Comparison of ENCODE assay signal across 1 cellular context in the genomic region with DNA sequence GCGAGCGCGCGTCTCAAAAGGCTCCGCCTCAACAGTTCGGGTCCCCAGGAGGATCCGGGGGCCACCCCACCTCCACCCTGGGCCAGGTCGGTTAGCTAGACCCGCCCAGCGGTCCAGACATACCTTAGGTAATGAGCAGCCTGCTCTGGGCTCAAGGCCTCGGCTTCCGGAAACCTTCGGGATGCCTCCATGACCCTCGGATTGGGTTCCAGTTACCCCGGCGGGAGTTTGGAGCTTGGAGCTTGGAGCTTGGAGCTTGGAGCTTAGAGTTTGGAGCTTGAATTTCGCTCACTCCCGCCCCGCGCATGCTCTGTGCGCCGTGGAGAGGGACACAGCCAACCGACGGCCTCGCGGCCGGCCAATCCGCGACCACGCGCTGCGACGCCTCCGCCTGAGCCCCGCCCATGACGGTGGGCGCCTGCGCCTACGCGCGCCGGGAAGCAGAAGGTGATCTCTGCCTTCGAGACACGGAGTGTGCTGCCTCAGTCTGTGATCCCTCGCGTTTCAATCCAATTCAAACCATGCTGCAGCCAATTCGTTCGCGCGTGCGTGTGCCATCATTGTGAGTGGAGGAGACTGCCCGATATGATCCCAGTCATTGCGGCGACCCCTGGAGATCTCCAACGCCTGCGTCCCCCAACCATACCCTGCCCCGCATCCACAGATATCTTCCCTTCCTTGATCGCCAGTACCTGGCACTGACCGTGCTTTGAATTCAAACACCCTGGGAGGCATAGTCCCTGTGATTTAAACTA.
TF ChIP-seq lines count a peak whose summit lies in the region.

A gene with protein sequence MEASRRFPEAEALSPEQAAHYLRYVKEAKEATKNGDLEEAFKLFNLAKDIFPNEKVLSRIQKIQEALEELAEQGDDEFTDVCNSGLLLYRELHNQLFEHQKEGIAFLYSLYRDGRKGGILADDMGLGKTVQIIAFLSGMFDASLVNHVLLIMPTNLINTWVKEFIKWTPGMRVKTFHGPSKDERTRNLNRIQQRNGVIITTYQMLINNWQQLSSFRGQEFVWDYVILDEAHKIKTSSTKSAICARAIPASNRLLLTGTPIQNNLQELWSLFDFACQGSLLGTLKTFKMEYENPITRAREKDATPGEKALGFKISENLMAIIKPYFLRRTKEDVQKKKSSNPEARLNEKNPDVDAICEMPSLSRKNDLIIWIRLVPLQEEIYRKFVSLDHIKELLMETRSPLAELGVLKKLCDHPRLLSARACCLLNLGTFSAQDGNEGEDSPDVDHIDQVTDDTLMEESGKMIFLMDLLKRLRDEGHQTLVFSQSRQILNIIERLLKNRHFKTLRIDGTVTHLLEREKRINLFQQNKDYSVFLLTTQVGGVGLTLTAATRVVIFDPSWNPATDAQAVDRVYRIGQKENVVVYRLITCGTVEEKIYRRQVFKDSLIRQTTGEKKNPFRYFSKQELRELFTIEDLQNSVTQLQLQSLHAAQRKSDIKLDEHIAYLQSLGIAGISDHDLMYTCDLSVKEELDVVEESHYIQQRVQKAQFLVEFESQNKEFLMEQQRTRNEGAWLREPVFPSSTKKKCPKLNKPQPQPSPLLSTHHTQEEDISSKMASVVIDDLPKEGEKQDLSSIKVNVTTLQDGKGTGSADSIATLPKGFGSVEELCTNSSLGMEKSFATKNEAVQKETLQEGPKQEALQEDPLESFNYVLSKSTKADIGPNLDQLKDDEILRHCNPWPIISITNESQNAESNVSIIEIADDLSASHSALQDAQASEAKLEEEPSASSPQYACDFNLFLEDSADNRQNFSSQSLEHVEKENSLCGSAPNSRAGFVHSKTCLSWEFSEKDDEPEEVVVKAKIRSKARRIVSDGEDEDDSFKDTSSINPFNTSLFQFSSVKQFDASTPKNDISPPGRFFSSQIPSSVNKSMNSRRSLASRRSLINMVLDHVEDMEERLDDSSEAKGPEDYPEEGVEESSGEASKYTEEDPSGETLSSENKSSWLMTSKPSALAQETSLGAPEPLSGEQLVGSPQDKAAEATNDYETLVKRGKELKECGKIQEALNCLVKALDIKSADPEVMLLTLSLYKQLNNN (minus strand): TSS at position 307 of the 755 bp plus-strand sequence. CDS start 116 bp downstream, at position 191.

TF ChIP-seq in GM12878, 131 proteins besides CTCF, POLR2A, EP300 and RAD21 (continues in another document):
- TF ChIP-seq IKZF1 (conservative IDR thresholded peaks at IDR 0.05), result peak; percentile 42
- no peak for TF ChIP-seq STAT3 (IDR thresholded peaks at IDR 0.05; ENCODE audit: low read depth, low read length)
- no peak for TF ChIP-seq ASH2L (IDR thresholded peaks at IDR 0.05; ENCODE audit: borderline replicate concordance, low read depth)
- TF ChIP-seq ZZZ3 (IDR thresholded peaks at IDR 0.05; ENCODE audit: control insufficient read depth, insufficient read length, low read depth), result no peak
- no peak for TF ChIP-seq MTA3 (IDR thresholded peaks at IDR 0.05; ENCODE audit: borderline replicate concordance, low read length)
- no peak for TF ChIP-seq PAX8 (IDR thresholded peaks at IDR 0.05)
- TF ChIP-seq, protein P1, sequence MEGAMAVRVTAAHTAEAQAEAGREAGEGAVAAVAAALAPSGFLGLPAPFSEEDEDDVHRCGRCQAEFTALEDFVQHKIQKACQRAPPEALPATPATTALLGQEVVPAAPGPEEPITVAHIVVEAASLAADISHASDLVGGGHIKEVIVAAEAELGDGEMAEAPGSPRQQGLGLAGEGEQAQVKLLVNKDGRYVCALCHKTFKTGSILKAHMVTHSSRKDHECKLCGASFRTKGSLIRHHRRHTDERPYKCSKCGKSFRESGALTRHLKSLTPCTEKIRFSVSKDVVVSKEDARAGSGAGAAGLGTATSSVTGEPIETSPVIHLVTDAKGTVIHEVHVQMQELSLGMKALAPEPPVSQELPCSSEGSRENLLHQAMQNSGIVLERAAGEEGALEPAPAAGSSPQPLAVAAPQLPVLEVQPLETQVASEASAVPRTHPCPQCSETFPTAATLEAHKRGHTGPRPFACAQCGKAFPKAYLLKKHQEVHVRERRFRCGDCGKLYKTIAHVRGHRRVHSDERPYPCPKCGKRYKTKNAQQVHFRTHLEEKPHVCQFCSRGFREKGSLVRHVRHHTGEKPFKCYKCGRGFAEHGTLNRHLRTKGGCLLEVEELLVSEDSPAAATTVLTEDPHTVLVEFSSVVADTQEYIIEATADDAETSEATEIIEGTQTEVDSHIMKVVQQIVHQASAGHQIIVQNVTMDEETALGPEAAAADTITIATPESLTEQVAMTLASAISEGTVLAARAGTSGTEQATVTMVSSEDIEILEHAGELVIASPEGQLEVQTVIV (IDR thresholded peaks at IDR 0.05; ENCODE audit: borderline replicate concordance, partially characterized antibody), result no peak
- no peak for TF ChIP-seq ETV6 (conservative IDR thresholded peaks at IDR 0.05 in 1 of 2, IDR thresholded peaks at IDR 0.05 in 1 of 2; ENCODE audit: borderline replicate concordance in 1 of 2, low read depth in 1 of 2)
- TF ChIP-seq, protein P2, sequence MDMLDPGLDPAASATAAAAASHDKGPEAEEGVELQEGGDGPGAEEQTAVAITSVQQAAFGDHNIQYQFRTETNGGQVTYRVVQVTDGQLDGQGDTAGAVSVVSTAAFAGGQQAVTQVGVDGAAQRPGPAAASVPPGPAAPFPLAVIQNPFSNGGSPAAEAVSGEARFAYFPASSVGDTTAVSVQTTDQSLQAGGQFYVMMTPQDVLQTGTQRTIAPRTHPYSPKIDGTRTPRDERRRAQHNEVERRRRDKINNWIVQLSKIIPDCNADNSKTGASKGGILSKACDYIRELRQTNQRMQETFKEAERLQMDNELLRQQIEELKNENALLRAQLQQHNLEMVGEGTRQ (IDR thresholded peaks at IDR 0.05; ENCODE audit: borderline replicate concordance, low read depth, low read length), result no peak
- TF ChIP-seq MXI1 (IDR thresholded peaks at IDR 0.05; ENCODE audit: low read depth, low read length), result no peak
- TF ChIP-seq, protein P3, sequence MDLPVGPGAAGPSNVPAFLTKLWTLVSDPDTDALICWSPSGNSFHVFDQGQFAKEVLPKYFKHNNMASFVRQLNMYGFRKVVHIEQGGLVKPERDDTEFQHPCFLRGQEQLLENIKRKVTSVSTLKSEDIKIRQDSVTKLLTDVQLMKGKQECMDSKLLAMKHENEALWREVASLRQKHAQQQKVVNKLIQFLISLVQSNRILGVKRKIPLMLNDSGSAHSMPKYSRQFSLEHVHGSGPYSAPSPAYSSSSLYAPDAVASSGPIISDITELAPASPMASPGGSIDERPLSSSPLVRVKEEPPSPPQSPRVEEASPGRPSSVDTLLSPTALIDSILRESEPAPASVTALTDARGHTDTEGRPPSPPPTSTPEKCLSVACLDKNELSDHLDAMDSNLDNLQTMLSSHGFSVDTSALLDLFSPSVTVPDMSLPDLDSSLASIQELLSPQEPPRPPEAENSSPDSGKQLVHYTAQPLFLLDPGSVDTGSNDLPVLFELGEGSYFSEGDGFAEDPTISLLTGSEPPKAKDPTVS (IDR thresholded peaks at IDR 0.05; ENCODE audit: low read depth, low read length), result no peak
- TF ChIP-seq ZNF384 (IDR thresholded peaks at IDR 0.05; ENCODE audit: borderline replicate concordance, low read depth, low read length), result no peak
- no peak for TF ChIP-seq ATF7 (IDR thresholded peaks at IDR 0.05; ENCODE audit: low read depth)
- TF ChIP-seq, protein P4, sequence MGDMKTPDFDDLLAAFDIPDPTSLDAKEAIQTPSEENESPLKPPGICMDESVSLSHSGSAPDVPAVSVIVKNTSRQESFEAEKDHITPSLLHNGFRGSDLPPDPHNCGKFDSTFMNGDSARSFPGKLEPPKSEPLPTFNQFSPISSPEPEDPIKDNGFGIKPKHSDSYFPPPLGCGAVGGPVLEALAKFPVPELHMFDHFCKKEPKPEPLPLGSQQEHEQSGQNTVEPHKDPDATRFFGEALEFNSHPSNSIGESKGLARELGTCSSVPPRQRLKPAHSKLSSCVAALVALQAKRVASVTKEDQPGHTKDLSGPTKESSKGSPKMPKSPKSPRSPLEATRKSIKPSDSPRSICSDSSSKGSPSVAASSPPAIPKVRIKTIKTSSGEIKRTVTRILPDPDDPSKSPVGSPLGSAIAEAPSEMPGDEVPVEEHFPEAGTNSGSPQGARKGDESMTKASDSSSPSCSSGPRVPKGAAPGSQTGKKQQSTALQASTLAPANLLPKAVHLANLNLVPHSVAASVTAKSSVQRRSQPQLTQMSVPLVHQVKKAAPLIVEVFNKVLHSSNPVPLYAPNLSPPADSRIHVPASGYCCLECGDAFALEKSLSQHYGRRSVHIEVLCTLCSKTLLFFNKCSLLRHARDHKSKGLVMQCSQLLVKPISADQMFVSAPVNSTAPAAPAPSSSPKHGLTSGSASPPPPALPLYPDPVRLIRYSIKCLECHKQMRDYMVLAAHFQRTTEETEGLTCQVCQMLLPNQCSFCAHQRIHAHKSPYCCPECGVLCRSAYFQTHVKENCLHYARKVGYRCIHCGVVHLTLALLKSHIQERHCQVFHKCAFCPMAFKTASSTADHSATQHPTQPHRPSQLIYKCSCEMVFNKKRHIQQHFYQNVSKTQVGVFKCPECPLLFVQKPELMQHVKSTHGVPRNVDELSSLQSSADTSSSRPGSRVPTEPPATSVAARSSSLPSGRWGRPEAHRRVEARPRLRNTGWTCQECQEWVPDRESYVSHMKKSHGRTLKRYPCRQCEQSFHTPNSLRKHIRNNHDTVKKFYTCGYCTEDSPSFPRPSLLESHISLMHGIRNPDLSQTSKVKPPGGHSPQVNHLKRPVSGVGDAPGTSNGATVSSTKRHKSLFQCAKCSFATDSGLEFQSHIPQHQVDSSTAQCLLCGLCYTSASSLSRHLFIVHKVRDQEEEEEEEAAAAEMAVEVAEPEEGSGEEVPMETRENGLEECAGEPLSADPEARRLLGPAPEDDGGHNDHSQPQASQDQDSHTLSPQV (IDR thresholded peaks at IDR 0.05), result no peak
- no peak for TF ChIP-seq YY1 (IDR thresholded peaks at IDR 0.05; ENCODE audit: low read depth, low read length)
- TF ChIP-seq, protein P5, sequence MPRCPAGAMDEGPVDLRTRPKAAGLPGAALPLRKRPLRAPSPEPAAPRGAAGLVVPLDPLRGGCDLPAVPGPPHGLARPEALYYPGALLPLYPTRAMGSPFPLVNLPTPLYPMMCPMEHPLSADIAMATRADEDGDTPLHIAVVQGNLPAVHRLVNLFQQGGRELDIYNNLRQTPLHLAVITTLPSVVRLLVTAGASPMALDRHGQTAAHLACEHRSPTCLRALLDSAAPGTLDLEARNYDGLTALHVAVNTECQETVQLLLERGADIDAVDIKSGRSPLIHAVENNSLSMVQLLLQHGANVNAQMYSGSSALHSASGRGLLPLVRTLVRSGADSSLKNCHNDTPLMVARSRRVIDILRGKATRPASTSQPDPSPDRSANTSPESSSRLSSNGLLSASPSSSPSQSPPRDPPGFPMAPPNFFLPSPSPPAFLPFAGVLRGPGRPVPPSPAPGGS (IDR thresholded peaks at IDR 0.05; ENCODE audit: borderline replicate concordance, insufficient read depth, low read depth, low read length, poor library complexity, severe bottlenecking), result no peak
- TF ChIP-seq WRNIP1 (IDR thresholded peaks at IDR 0.05; ENCODE audit: borderline replicate concordance, low read depth, low read length), result no peak
- no peak for TF ChIP-seq BRCA1 (IDR thresholded peaks at IDR 0.05; ENCODE audit: low read depth, low read length)
- TF ChIP-seq, protein P6, sequence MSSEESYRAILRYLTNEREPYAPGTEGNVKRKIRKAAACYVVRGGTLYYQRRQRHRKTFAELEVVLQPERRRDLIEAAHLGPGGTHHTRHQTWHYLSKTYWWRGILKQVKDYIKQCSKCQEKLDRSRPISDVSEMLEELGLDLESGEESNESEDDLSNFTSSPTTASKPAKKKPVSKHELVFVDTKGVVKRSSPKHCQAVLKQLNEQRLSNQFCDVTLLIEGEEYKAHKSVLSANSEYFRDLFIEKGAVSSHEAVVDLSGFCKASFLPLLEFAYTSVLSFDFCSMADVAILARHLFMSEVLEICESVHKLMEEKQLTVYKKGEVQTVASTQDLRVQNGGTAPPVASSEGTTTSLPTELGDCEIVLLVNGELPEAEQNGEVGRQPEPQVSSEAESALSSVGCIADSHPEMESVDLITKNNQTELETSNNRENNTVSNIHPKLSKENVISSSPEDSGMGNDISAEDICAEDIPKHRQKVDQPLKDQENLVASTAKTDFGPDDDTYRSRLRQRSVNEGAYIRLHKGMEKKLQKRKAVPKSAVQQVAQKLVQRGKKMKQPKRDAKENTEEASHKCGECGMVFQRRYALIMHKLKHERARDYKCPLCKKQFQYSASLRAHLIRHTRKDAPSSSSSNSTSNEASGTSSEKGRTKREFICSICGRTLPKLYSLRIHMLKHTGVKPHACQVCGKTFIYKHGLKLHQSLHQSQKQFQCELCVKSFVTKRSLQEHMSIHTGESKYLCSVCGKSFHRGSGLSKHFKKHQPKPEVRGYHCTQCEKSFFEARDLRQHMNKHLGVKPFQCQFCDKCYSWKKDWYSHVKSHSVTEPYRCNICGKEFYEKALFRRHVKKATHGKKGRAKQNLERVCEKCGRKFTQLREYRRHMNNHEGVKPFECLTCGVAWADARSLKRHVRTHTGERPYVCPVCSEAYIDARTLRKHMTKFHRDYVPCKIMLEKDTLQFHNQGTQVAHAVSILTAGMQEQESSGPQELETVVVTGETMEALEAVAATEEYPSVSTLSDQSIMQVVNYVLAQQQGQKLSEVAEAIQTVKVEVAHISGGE (CRISPR knock-in tag; IDR thresholded peaks at IDR 0.05), result no peak
- no peak for TF ChIP-seq ESRRA (IDR thresholded peaks at IDR 0.05; ENCODE audit: low read length)
- TF ChIP-seq ZNF622 (IDR thresholded peaks at IDR 0.05), result no peak
- TF ChIP-seq, protein P7, sequence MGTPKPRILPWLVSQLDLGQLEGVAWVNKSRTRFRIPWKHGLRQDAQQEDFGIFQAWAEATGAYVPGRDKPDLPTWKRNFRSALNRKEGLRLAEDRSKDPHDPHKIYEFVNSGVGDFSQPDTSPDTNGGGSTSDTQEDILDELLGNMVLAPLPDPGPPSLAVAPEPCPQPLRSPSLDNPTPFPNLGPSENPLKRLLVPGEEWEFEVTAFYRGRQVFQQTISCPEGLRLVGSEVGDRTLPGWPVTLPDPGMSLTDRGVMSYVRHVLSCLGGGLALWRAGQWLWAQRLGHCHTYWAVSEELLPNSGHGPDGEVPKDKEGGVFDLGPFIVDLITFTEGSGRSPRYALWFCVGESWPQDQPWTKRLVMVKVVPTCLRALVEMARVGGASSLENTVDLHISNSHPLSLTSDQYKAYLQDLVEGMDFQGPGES (IDR thresholded peaks at IDR 0.05), result no peak
- TF ChIP-seq, protein P8, sequence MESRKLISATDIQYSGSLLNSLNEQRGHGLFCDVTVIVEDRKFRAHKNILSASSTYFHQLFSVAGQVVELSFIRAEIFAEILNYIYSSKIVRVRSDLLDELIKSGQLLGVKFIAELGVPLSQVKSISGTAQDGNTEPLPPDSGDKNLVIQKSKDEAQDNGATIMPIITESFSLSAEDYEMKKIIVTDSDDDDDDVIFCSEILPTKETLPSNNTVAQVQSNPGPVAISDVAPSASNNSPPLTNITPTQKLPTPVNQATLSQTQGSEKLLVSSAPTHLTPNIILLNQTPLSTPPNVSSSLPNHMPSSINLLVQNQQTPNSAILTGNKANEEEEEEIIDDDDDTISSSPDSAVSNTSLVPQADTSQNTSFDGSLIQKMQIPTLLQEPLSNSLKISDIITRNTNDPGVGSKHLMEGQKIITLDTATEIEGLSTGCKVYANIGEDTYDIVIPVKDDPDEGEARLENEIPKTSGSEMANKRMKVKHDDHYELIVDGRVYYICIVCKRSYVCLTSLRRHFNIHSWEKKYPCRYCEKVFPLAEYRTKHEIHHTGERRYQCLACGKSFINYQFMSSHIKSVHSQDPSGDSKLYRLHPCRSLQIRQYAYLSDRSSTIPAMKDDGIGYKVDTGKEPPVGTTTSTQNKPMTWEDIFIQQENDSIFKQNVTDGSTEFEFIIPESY (IDR thresholded peaks at IDR 0.05), result no peak
- no peak for TF ChIP-seq ZNF24 (IDR thresholded peaks at IDR 0.05)
- no peak for TF ChIP-seq KAT2A (conservative IDR thresholded peaks at IDR 0.05; ENCODE audit: control insufficient read depth, low read depth, low read length)
- TF ChIP-seq KDM1A (IDR thresholded peaks at IDR 0.05; ENCODE audit: borderline replicate concordance), result no peak
- TF ChIP-seq POLR2AphosphoS2 (IDR thresholded peaks at IDR 0.05; ENCODE audit: low read depth, low read length), result 0 out of 2 replicates have a peak, but pooled peaks have one; percentile 33
- no peak for TF ChIP-seq SUPT20H (IDR thresholded peaks at IDR 0.05; ENCODE audit: borderline replicate concordance, control insufficient read depth, low read depth, low read length)
